ENCODE assay signal across 12 cellular contexts in genomic region chr9:113559834-113560620, GRCh38.
DNase-seq lines count a peak whose midpoint lies in the region; ATAC-seq and TF ChIP-seq lines count a peak whose summit lies in the region.
"Had no signal": no experiment of that assay in that cellular context is flagged by ENCODE, and none has a peak within 500 bp of the region (broad histone marks: within the 10 kb centered on the region; RNA-seq: fewer than 3 reads in every experiment).

No MANE protein-coding gene starts in this region.

- intact Hi-C loops in CD4-positive, alpha-beta memory T cell (cut with micrococcal nuclease), result no loop called here
- intact Hi-C loops in sciatic nerve (cut with DNase I), result no loop called here

- H3K36me3 Mint-ChIP-seq in CD4-positive, alpha-beta memory T cell, result peaks cover 0 to 2% of the 10 kb centered on the region in 2 donors
- peaks cover 6% of the 10 kb centered on the region for H3K36me3 Mint-ChIP-seq in T-cell
- H3K36me3 Mint-ChIP-seq in immature natural killer cell, result peaks cover 0 to 10% (median 0%) of the 10 kb centered on the region in 3 donors

- CTCF ChIA-PET in CD4-positive, alpha-beta memory T cell (lab: Charles Lee; ENCODE audit: partially characterized antibody), result interaction anchor here (1.6 to 3.1 kb wide), 3 partner anchors 19 to 114 kb away, joined by 3 to 13 read pairs (median 4); no protein-coding TSS in a partner anchor
- CTCF ChIA-PET in T-cell (lab: Charles Lee), result interaction anchor here (1.0 to 1.2 kb wide), 2 partner anchors 25 to 105 kb away, joined by 3 read pairs; no protein-coding TSS in a partner anchor

- H3K27ac Mint-ChIP-seq in CD4-positive, alpha-beta memory T cell, result peak overlapping the region in 6 of 7 donors; percentile 25 to 79 (median 72)
- peak overlapping the region; percentile 74 to 83 for H3K27ac Mint-ChIP-seq in T-cell
- peak overlapping the region; percentile 71 to 94 (median 82) for H3K27ac Mint-ChIP-seq in immature natural killer cell
- H3K27ac Mint-ChIP-seq: B cell had no signal

- no peaks in the 10 kb centered on the region for H3K9me3 ChIP-seq in CD4-positive, alpha-beta memory T cell (ENCODE audit: control insufficient read depth in 1 of 2, low read length in 2 of 2)
- no peaks in the 10 kb centered on the region for H3K9me3 ChIP-seq in BE2C

- no peaks in the 10 kb centered on the region for H3K36me3 ChIP-seq in CD4-positive, alpha-beta memory T cell (ENCODE audit: insufficient read depth, low read length)
- no peaks in the 10 kb centered on the region for H3K36me3 ChIP-seq in BE2C

- no peak for TF ChIP-seq CTCF in BE2C (IDR thresholded peaks at IDR 0.05; ENCODE audit: low read depth, low read length)

- peaks cover 17% of the 10 kb centered on the region for H3K4me1 ChIP-seq in CD4-positive, alpha-beta memory T cell (ENCODE audit: insufficient read depth, low read length)
- H3K4me1 ChIP-seq in BE2C, result peaks cover 16% of the 10 kb centered on the region

- peaks cover 13 to 45% (median 31%) of the 10 kb centered on the region in 4 donors for H3K4me1 Mint-ChIP-seq in CD4-positive, alpha-beta memory T cell
- H3K4me1 Mint-ChIP-seq in T-cell (peaks cover 19 to 41% (median 22%) of the 10 kb centered on the region in 3 donors), immature natural killer cell (peaks cover 99 to 100% of the 10 kb centered on the region in 2 donors)

- ATAC-seq in T-cell (replicated peaks in 1 of 4) (peak in 1 of 4 experiments; percentile 24), sciatic nerve (no peak), HG02642 (IDR thresholded peaks at IDR 0.05; ENCODE audit: poor library complexity, unreplicated experiment) (no peak)

- DNase-seq in CD4-positive, alpha-beta memory T cell, result no peak
- DNase-seq in T-cell (no peak), immature natural killer cell (no peak), sciatic nerve (ENCODE audit: low spot score) (peak; percentile 36), BE2C (no peak)
- DNase-seq in activated naive CD4-positive, alpha-beta T cell treated with anti-CD3 and anti-CD28 coated beads, Interleukin-2, amount 50 U/mL, for 16 hours, result no peak
- DNase-seq: DMS79, NCI-H1694, PC-9, SW 1271 had no signal

- no peak overlapping the region for H3K4me3 ChIP-seq in CD4-positive, alpha-beta memory T cell (ENCODE audit: low read length in 2 of 2)
- H3K4me3 ChIP-seq in BE2C (ENCODE audit: low read depth, low read length), result no peak overlapping the region
- H3K4me3 ChIP-seq: PC-9 had no signal

- no peak overlapping the region for H3K27ac ChIP-seq in CD4-positive, alpha-beta memory T cell (ENCODE audit: low read depth, low read length)
- H3K27ac ChIP-seq: PC-9 had no signal

- POLR2A ChIA-PET in CD4-positive, alpha-beta memory T cell (lab: Charles Lee; ENCODE audit: partially characterized antibody), result interaction anchor here (1.2 kb wide), 2 partner anchors 19 to 43 kb away, joined by 4 to 5 read pairs; no protein-coding TSS in a partner anchor
- POLR2A ChIA-PET in T-cell (lab: Charles Lee), result no interaction called here

- H3K27me3 ChIP-seq in CD4-positive, alpha-beta memory T cell (ENCODE audit: insufficient read depth, low read length), result no peaks in the 10 kb centered on the region
- H3K27me3 ChIP-seq in BE2C, result no peaks in the 10 kb centered on the region

- H3K27me3 Mint-ChIP-seq in CD4-positive, alpha-beta memory T cell, result no peaks in the 10 kb centered on the region
- H3K27me3 Mint-ChIP-seq in T-cell (no peaks in the 10 kb centered on the region), immature natural killer cell (ENCODE audit: low read depth in 3 of 3) (peaks cover 0 to 4% (median 2%) of the 10 kb centered on the region in 3 donors)

- no peaks in the 10 kb centered on the region for H3K9me3 Mint-ChIP-seq in CD4-positive, alpha-beta memory T cell
- no peaks in the 10 kb centered on the region for H3K9me3 Mint-ChIP-seq in T-cell
- H3K9me3 Mint-ChIP-seq in immature natural killer cell, result no peaks in the 10 kb centered on the region

- peak overlapping the region in 1 of 8 donors; percentile 27 for H3K4me3 Mint-ChIP-seq in CD4-positive, alpha-beta memory T cell
- H3K4me3 Mint-ChIP-seq in T-cell (no peak overlapping the region), immature natural killer cell (peak overlapping the region in 2 of 5 donors; percentile 10 to 29)
- H3K4me3 Mint-ChIP-seq: B cell had no signal
